10 cellular contexts compared by ENCODE assay signal in genomic region chr3:188658606-188659005, GRCh38.
"Had no signal": no experiment of that assay in that cellular context is flagged by ENCODE, and none has a peak within 500 bp of the region (broad histone marks: within the 10 kb centered on the region; RNA-seq: fewer than 3 reads in every experiment).

No MANE protein-coding gene starts in this region.

- H3K9me3 ChIP-seq: HAP-1 had no signal

- H3K4me3 ChIP-seq: GM23338, HAP-1, K562 had no signal

- H3K4me1 ChIP-seq: HAP-1 had no signal

- ATAC-seq: GM23338, HCT116, K562 had no signal

- DNase-seq: H7, HFFc6, IMR-90, KG1 had no signal

- FAIRE-seq: H1, HTR-8/SVneo, K562 had no signal

- H3K36me3 ChIP-seq: HAP-1 had no signal
